8 cellular contexts compared by ENCODE assay signal in genomic region chr7:79820387-79820786, GRCh38.
DNase-seq lines count a peak whose midpoint lies in the region; ATAC-seq and TF ChIP-seq lines count a peak whose summit lies in the region.

No MANE protein-coding gene starts in this region.

- no peaks in the 10 kb centered on the region for H3K27me3 ChIP-seq in RWPE2 (ENCODE audit: insufficient read depth, poor library complexity, severe bottlenecking)
- H3K27me3 ChIP-seq in skeletal muscle satellite cell (ENCODE audit: control insufficient read depth, insufficient read depth, low read length) = no peaks in the 10 kb centered on the region
- no peaks in the 10 kb centered on the region for H3K27me3 ChIP-seq in mesendoderm (ENCODE audit: insufficient read depth, low read length, poor library complexity)

- no peaks in the 10 kb centered on the region for H3K36me3 ChIP-seq in RWPE2 (ENCODE audit: low read depth)
- no peaks in the 10 kb centered on the region for H3K36me3 ChIP-seq in skeletal muscle satellite cell (ENCODE audit: insufficient read depth, low read length)
- H3K36me3 ChIP-seq in mesendoderm (ENCODE audit: control insufficient read depth, insufficient read depth, low read length) = no peaks in the 10 kb centered on the region

- H3K4me1 ChIP-seq in RWPE2 (ENCODE audit: insufficient read depth, poor library complexity, severe bottlenecking) (no peaks in the 10 kb centered on the region), skeletal muscle satellite cell (ENCODE audit: control insufficient read depth, insufficient read depth, low read length) (no peaks in the 10 kb centered on the region), mesendoderm (ENCODE audit: control insufficient read depth, low read depth, low read length) (no peaks in the 10 kb centered on the region)

- H3K79me1 ChIP-seq in mesendoderm (ENCODE audit: low read length) = no peaks in the 10 kb centered on the region

- WGBS in mesendoderm (ENCODE audit: extremely low coverage, insufficient coverage, low lambda C conversion rate) = no CpG with 5 or more reads among the region's 6 CpGs

- intact Hi-C loops in left cardiac atrium (cut with DNase I) = no loop called here

- peak overlapping the region; percentile 63 for H3K4me2 ChIP-seq in skeletal muscle satellite cell (ENCODE audit: low read length)
- H3K4me2 ChIP-seq in mesendoderm (ENCODE audit: low read length) = no peak overlapping the region

- H3K9me3 ChIP-seq in RWPE2 (ENCODE audit: severe bottlenecking) (no peaks in the 10 kb centered on the region), skeletal muscle satellite cell (replicated peaks; ENCODE audit: low read length) (no peaks in the 10 kb centered on the region)

- no peak overlapping the region for H2BK5ac ChIP-seq in mesendoderm (ENCODE audit: low read length)

- H3K56ac ChIP-seq in mesendoderm (ENCODE audit: low read length) = no peak overlapping the region

- H3K23ac ChIP-seq in mesendoderm (ENCODE audit: low read length) = no peak overlapping the region

- no peak overlapping the region for H3K18ac ChIP-seq in mesendoderm (ENCODE audit: low read length)

- no peak overlapping the region for H3K4ac ChIP-seq in mesendoderm (ENCODE audit: low read depth, low read length)

- H4K5ac ChIP-seq in mesendoderm (ENCODE audit: low read length) = no peak overlapping the region

- no peaks in the 10 kb centered on the region for H3K79me2 ChIP-seq in mesendoderm (ENCODE audit: control insufficient read depth, insufficient read depth, low read length)

- no peak overlapping the region for H2AK5ac ChIP-seq in mesendoderm (ENCODE audit: low read length)

- no peak overlapping the region for H3K4me3 ChIP-seq in RWPE2 (ENCODE audit: severe bottlenecking)
- no peak overlapping the region for H3K4me3 ChIP-seq in skeletal muscle satellite cell (ENCODE audit: low read length)
- no peak overlapping the region for H3K4me3 ChIP-seq in mesendoderm (ENCODE audit: low read length)

- no peak overlapping the region for H2BK15ac ChIP-seq in mesendoderm (replicated peaks; ENCODE audit: low read depth)

- no peak overlapping the region for H2BK120ac ChIP-seq in mesendoderm (ENCODE audit: low read depth, low read length)

- DNase-seq in HuH-7 (ENCODE audit: low spot score) = peak; percentile 24
- no peak for DNase-seq in RWPE2 (ENCODE audit: low spot score)
- peak; percentile 65 for DNase-seq in left cardiac atrium
- DNase-seq in activated CD4-positive, CD25-positive, alpha-beta regulatory T cell treated with anti-CD3 and anti-CD28 coated beads, Interleukin-2, amount 50 U/mL, for 72 hours = no peak
- DNase-seq in NOMO-1 treated with DMSO at 0.1 percent for 48 hours (lab: John Stamatoyannopoulos, UW; ENCODE audit: unreplicated experiment) = no peak
- no peak for DNase-seq in mesendoderm

- TF ChIP-seq CTCF in RWPE2 (IDR thresholded peaks at IDR 0.05; ENCODE audit: poor library complexity, severe bottlenecking) = no peak

- H3K9ac ChIP-seq in skeletal muscle satellite cell (ENCODE audit: low read depth, low read length) = no peak overlapping the region
- H3K9ac ChIP-seq in mesendoderm (ENCODE audit: low read length) = no peak overlapping the region

- no peak overlapping the region for H4K8ac ChIP-seq in mesendoderm (ENCODE audit: low read depth, low read length)

- no peak overlapping the region for H3K27ac ChIP-seq in RWPE2 (ENCODE audit: poor library complexity, severe bottlenecking)
- no peak overlapping the region for H3K27ac ChIP-seq in mesendoderm (ENCODE audit: low read depth, low read length)

- ATAC-seq in RWPE2 (ENCODE audit: low read depth) (0 out of 3 replicates have a peak, but pooled peaks have one; percentile 42), left cardiac atrium (peak; percentile 76 to 95), HG03108 (IDR thresholded peaks at IDR 0.05; ENCODE audit: unreplicated experiment) (no peak)

Comparison
In these comparisons a context has a peak if more than half of its experiments do, and no peak if none do; other contexts are left out.
1. DNase-seq: peak in HuH-7 (single experiment) and left cardiac atrium (single experiment); none in RWPE2 (single experiment), activated CD4-positive, CD25-positive, alpha-beta regulatory T cell treated with anti-CD3 and anti-CD28 coated beads, Interleukin-2, amount 50 U/mL, for 72 hours (single experiment), NOMO-1 treated with DMSO at 0.1 percent for 48 hours (single experiment) and mesendoderm (single experiment).